Comparison of ENCODE assay signal across 14 cellular contexts in genomic region chr19:55376381-55376933, GRCh38. TPM values are rescaled to one million over a fixed set of nuclear protein-coding genes. Genes with fewer than 3 reads are reported as not detected.
A peak's percentile ranks its signal among the peaks of the same experiment; 100 is the strongest.
DNase-seq lines count a peak whose midpoint lies in the region; ATAC-seq and TF ChIP-seq lines count a peak whose summit lies in the region.
"Had no signal": no experiment of that assay in that cellular context is flagged by ENCODE, and none has a peak within 500 bp of the region (broad histone marks: within the 10 kb centered on the region; RNA-seq: fewer than 3 reads in every experiment).

TSS of gene TMEM190 (plus strand) at chr19:55376826. CDS start at chr19:55376854, 28 bp downstream.

- TF ChIP-seq POLR2A in upper lobe of left lung (IDR thresholded peaks at IDR 0.05) (no peak), suprapubic skin (IDR thresholded peaks at IDR 0.05) (no peak)

- POLR2A ChIA-PET in SK-N-SH (lab: Yijun Ruan, JAX): interaction anchor here (1.2 kb wide), 1 partner anchor 37 kb away, joined by 3 read pairs; the partner anchor contains the start of gene KMT5C

- H3K4me1 ChIP-seq in SK-N-SH (ENCODE audit: control insufficient read depth in 1 of 2, insufficient read depth in 2 of 2, low read depth in 1 of 2, low read length in 1 of 2) (peaks cover 19 to 22% of the 10 kb centered on the region in 2 experiments; a peak in 3 of 4 replicates), upper lobe of left lung (peaks cover 0 to 9% (median 8%) of the 10 kb centered on the region in 4 donors), suprapubic skin (peaks cover 11% of the 10 kb centered on the region)
- H3K4me1 ChIP-seq: prostate gland had no signal

- no peak for TF ChIP-seq CTCF in SK-N-SH (IDR thresholded peaks at IDR 0.05)
- TF ChIP-seq CTCF in WERI-Rb-1 (IDR thresholded peaks at IDR 0.05; ENCODE audit: low read depth, low read length): no peak
- no peak for TF ChIP-seq CTCF in upper lobe of left lung (IDR thresholded peaks at IDR 0.05)
- TF ChIP-seq CTCF in suprapubic skin (IDR thresholded peaks at IDR 0.05): no peak

- H3K27ac ChIP-seq in SK-N-SH (ENCODE audit: low read depth in 2 of 2, low read length in 1 of 2) (no peak within 1 kb of the TSS), WERI-Rb-1 (peak within 1 kb of the TSS; percentile 37), upper lobe of left lung (no peak within 1 kb of the TSS), suprapubic skin (no peak within 1 kb of the TSS)
- H3K27ac ChIP-seq: prostate gland, thyroid gland had no signal

- no peaks in the 10 kb centered on the region for H3K79me2 ChIP-seq in SK-N-SH (ENCODE audit: insufficient read depth)

- TF ChIP-seq EP300 in SK-N-SH (IDR thresholded peaks at IDR 0.05; ENCODE audit: borderline replicate concordance in 1 of 2, low read depth in 1 of 2, low read length in 1 of 2) (no peak), upper lobe of left lung (IDR thresholded peaks at IDR 0.05) (no peak), suprapubic skin (IDR thresholded peaks at IDR 0.05) (no peak)

- H3K4me2 ChIP-seq in SK-N-SH: no peak within 1 kb of the TSS

- CTCF ChIA-PET in SK-N-SH (lab: Yijun Ruan, JAX): interaction anchor here (1.1 kb wide), 1 partner anchor 74 kb away, joined by 7 read pairs; no protein-coding TSS in a partner anchor

- peaks cover 10% of the 10 kb centered on the region for H3F3A ChIP-seq in SK-N-SH (replicated peaks; ENCODE audit: insufficient read depth)

- no peaks in the 10 kb centered on the region for H3K36me3 ChIP-seq in SK-N-SH (replicated peaks in 1 of 2; ENCODE audit: control insufficient read depth in 1 of 2, insufficient read depth in 2 of 2, low read length in 1 of 2)
- no peaks in the 10 kb centered on the region for H3K36me3 ChIP-seq in WERI-Rb-1
- H3K36me3 ChIP-seq in upper lobe of left lung: no peaks in the 10 kb centered on the region
- H3K36me3 ChIP-seq in suprapubic skin: no peaks in the 10 kb centered on the region
- H3K36me3 ChIP-seq: prostate gland, thyroid gland had no signal

- H3K27me3 ChIP-seq in SK-N-SH (ENCODE audit: insufficient read depth): no peaks in the 10 kb centered on the region
- no peaks in the 10 kb centered on the region for H3K27me3 ChIP-seq in WERI-Rb-1 (ENCODE audit: insufficient read depth, low read depth, severe bottlenecking)
- peaks cover 0 to 30% (median 13%) of the 10 kb centered on the region in 4 donors for H3K27me3 ChIP-seq in upper lobe of left lung
- H3K27me3 ChIP-seq in suprapubic skin: peaks cover 65% of the 10 kb centered on the region

- H3K9me3 ChIP-seq in SK-N-SH (no peaks in the 10 kb centered on the region), WERI-Rb-1 (ENCODE audit: severe bottlenecking) (no peaks in the 10 kb centered on the region), upper lobe of left lung (no peaks in the 10 kb centered on the region), suprapubic skin (no peaks in the 10 kb centered on the region)
- H3K9me3 ChIP-seq: prostate gland, thyroid gland had no signal

- 85% methylated on average over 17 of the region's 18 CpGs for WGBS in SK-N-SH (ENCODE audit: low lambda C conversion rate)
- WGBS in upper lobe of left lung, 2 donors: 35 to 48% methylated on average over 15 of the region's 18 CpGs
- 45% methylated on average over 13 of the region's 18 CpGs for WGBS in suprapubic skin

- H2AFZ ChIP-seq in SK-N-SH (ENCODE audit: low read depth): no peak within 1 kb of the TSS

- intact Hi-C loops in left colon (cut with DNase I, micrococcal nuclease): loop anchor here in 1 of 2 donors (10.0 kb wide), 1 partner anchor 72 kb away; no protein-coding TSS in a partner anchor

- H3K4me3 ChIP-seq in SK-N-SH (ENCODE audit: low read depth in 2 of 2, low read length in 1 of 2): no peak within 1 kb of the TSS
- H3K4me3 ChIP-seq in WERI-Rb-1 (ENCODE audit: low read depth, low read length): peak within 1 kb of the TSS; percentile 46
- no peak within 1 kb of the TSS for H3K4me3 ChIP-seq in upper lobe of left lung
- H3K4me3 ChIP-seq in suprapubic skin: no peak within 1 kb of the TSS
- H3K4me3 ChIP-seq: prostate gland, thyroid gland had no signal

- ATAC-seq in SK-N-SH treated with all-trans-retinoic acid at 6 μM for 48 hours (no peak), left colon (peak; percentile 50), upper lobe of left lung (ENCODE audit: low FRiP score in 2 of 2) (no peak), HG02970 (IDR thresholded peaks at IDR 0.05; ENCODE audit: low FRiP score, unreplicated experiment) (no peak)

- no peaks in the 10 kb centered on the region for H3K9me2 ChIP-seq in SK-N-SH

- DNase-seq in SK-N-SH: peak; percentile 32
- DNase-seq in WERI-Rb-1: no peak
- no peak for DNase-seq in left colon
- peak in 1 of 2 donors; percentile 85 for DNase-seq in upper lobe of left lung
- no peak for DNase-seq in HCEC 1CT
- DNase-seq in suprapubic skin (ENCODE audit: low spot score in 2 of 2): no peak
- DNase-seq: COR-L47, head of caudate nucleus, NCI-H187, thyroid gland had no signal

- H3K9ac ChIP-seq in SK-N-SH: no peak within 1 kb of the TSS

- H4K20me1 ChIP-seq in SK-N-SH (ENCODE audit: insufficient read depth): no peaks in the 10 kb centered on the region

- no peak for TF ChIP-seq RAD21 in SK-N-SH (IDR thresholded peaks at IDR 0.05; ENCODE audit: low read length)

TF ChIP-seq in SK-N-SH, 30 proteins besides CTCF, POLR2A, EP300 and RAD21 (continues in another document):
- TF ChIP-seq RXRA (IDR thresholded peaks at IDR 0.05; ENCODE audit: borderline replicate concordance, low read depth): no peak
- TF ChIP-seq GATA2 (CRISPR knock-in tag; IDR thresholded peaks at IDR 0.05): no peak
- no peak for TF ChIP-seq FOXJ3 (CRISPR knock-in tag; IDR thresholded peaks at IDR 0.05)
- no peak for TF ChIP-seq POLR2AphosphoS5 (IDR thresholded peaks at IDR 0.05; ENCODE audit: low read depth, low read length)
- TF ChIP-seq NRF1 (IDR thresholded peaks at IDR 0.05; ENCODE audit: low read depth, low read length): no peak
- no peak for TF ChIP-seq ZBTB33 (IDR thresholded peaks at IDR 0.05; ENCODE audit: borderline replicate concordance, low read depth)
- no peak for TF ChIP-seq GABPA (IDR thresholded peaks at IDR 0.05; ENCODE audit: low read depth)
- no peak for TF ChIP-seq FOXM1 (IDR thresholded peaks at IDR 0.05; ENCODE audit: low read depth)

TF ChIP-seq in SK-N-SH treated with all-trans-retinoic acid at 6 μM for 48 hours, 23 proteins besides CTCF, POLR2A, EP300 and RAD21:
- TF ChIP-seq ZFP30 (CRISPR knock-in tag; IDR thresholded peaks at IDR 0.05): no peak
- TF ChIP-seq CREB5 (CRISPR knock-in tag; IDR thresholded peaks at IDR 0.05; ENCODE audit: low read depth): no peak
- no peak for TF ChIP-seq SNAI2 (CRISPR knock-in tag; IDR thresholded peaks at IDR 0.05)
- no peak for TF ChIP-seq CSRNP3 (CRISPR knock-in tag; IDR thresholded peaks at IDR 0.05)
- no peak for TF ChIP-seq ZNF70 (CRISPR knock-in tag; IDR thresholded peaks at IDR 0.05)
- TF ChIP-seq ZNF8 (CRISPR knock-in tag; IDR thresholded peaks at IDR 0.05): no peak
- no peak for TF ChIP-seq ZFP3 (CRISPR knock-in tag; IDR thresholded peaks at IDR 0.05)
- no peak for TF ChIP-seq ZC3H10 (CRISPR knock-in tag; IDR thresholded peaks at IDR 0.05)
- TF ChIP-seq GLIS3 (CRISPR knock-in tag; IDR thresholded peaks at IDR 0.05): no peak
- no peak for TF ChIP-seq ISL1 (CRISPR knock-in tag; IDR thresholded peaks at IDR 0.05)

RNA-seq across cellular contexts. Expression of gene TMEM190, which starts in this region (rescaled TPM):
- polyA plus RNA-seq in SK-N-SH (2012; rRNA removed): 0.77 and 0.91 TPM in 2 replicates
- polyA plus RNA-seq in SK-N-SH (2012; cell fraction: cytosol; rRNA removed): 0.08 and 0.30 TPM in 2 replicates
- 14.1 and 29.8 TPM in 2 replicates for polyA plus RNA-seq in SK-N-SH (2012; cell fraction: nucleus; rRNA removed)
- total RNA-seq in left colon: not detected
- 10 to 100 TPM in 4 of 6 donors, 1 to 10 TPM in 1, under 1 TPM in 1; 0.92 to 48.6 (median 20.9) TPM for total RNA-seq in upper lobe of left lung
- not detected for total RNA-seq in suprapubic skin
- total RNA-seq: cardiac septum, prostate gland, thyroid gland had no signal

Comparison
In these comparisons a context has a peak if more than half of its experiments do, and no peak if none do; other contexts are left out.
1. Peak in ATAC-seq in left colon; RNA of the gene not detected or under 1 TPM.